16 cellular contexts compared by ENCODE assay signal in genomic region chr22:39593061-39593930, GRCh38. TPM values are rescaled to one million over a fixed set of nuclear protein-coding genes. Genes with fewer than 3 reads are reported as not detected.
DNase-seq lines count a peak whose midpoint lies in the region; ATAC-seq and TF ChIP-seq lines count a peak whose summit lies in the region.
"Had no signal": no experiment of that assay in that cellular context is flagged by ENCODE, and none has a peak within 500 bp of the region (broad histone marks: within the 10 kb centered on the region; RNA-seq: fewer than 3 reads in every experiment).

No MANE protein-coding gene starts in this region.

- no peak overlapping the region for H3K4me2 ChIP-seq in GM23338

- no peaks in the 10 kb centered on the region for H4K20me1 ChIP-seq in GM23338 (replicated peaks; ENCODE audit: insufficient read depth)

- H3F3A ChIP-seq in GM23338 (replicated peaks; ENCODE audit: low read depth), result no peaks in the 10 kb centered on the region

- no peaks in the 10 kb centered on the region for H3K9me3 Mint-ChIP-seq in MCF 10A (ENCODE audit: unreplicated experiment)
- H3K9me3 Mint-ChIP-seq in GM23338, result no peaks in the 10 kb centered on the region; the same call in 2 of the 3 replicates
- H3K9me3 Mint-ChIP-seq: activated CD4-positive, alpha-beta memory T cell treated with anti-CD3 and anti-CD28 coated beads, Interleukin-2, amount 10 ng/mL, durations not matched to agents 7 days and 5 days; central memory CD8-positive, alpha-beta T cell; mesothelial cell of epicardium had no signal

- CTCF ChIA-PET in MCF 10A (lab: Yijun Ruan, JAX), result interaction anchor here (0.6 kb wide), 1 partner anchor 187 kb away, joined by 5 read pairs; no protein-coding TSS in a partner anchor

- peaks cover 17% of the 10 kb centered on the region for H3K4me1 Mint-ChIP-seq in MCF 10A (ENCODE audit: insufficient read depth, unreplicated experiment)
- peaks cover 19% of the 10 kb centered on the region for H3K4me1 Mint-ChIP-seq in GM23338

- no peaks in the 10 kb centered on the region for H3K9me2 ChIP-seq in GM23338 (ENCODE audit: insufficient read depth)

- peaks cover 11% of the 10 kb centered on the region for H3K27me3 Mint-ChIP-seq in MCF 10A (ENCODE audit: insufficient read depth, unreplicated experiment)
- H3K27me3 Mint-ChIP-seq in GM23338 (ENCODE audit: insufficient read depth, low read depth, poor library complexity), result peaks cover 16% of the 10 kb centered on the region

- DNase-seq in MCF 10A (ENCODE audit: unreplicated experiment) (peak; percentile 18), breast epithelium (ENCODE audit: low spot score in 2 of 2) (no peak), RWPE2 (ENCODE audit: low spot score) (no peak), foreskin fibroblast (peak; percentile 15 to 33), thoracic aorta (ENCODE audit: low spot score) (no peak), iPS-NIHi7 (ENCODE audit: extremely low spot score) (no peak), GM23338 (ENCODE audit: low spot score) (no peak), RPMI8226 (no peak)
- DNase-seq: activated CD4-positive, alpha-beta memory T cell treated with anti-CD3 and anti-CD28 coated beads, Interleukin-2, amount 10 ng/mL, durations not matched to agents 7 days and 5 days; erythroblast; MM.1S; stimulated activated CD8-positive, alpha-beta memory T cell treated with anti-CD3 and anti-CD28 coated beads, Interleukin-4, amount 100 ng/mL, for 48 hours; T-helper 17 cell had no signal

- no peaks in the 10 kb centered on the region for H3K9me3 ChIP-seq in breast epithelium
- no peaks in the 10 kb centered on the region for H3K9me3 ChIP-seq in RWPE2 (ENCODE audit: severe bottlenecking)
- no peaks in the 10 kb centered on the region for H3K9me3 ChIP-seq in thoracic aorta

- no peak overlapping the region for H2AFZ ChIP-seq in GM23338
- H2AFZ ChIP-seq: parathyroid adenoma had no signal

- no peak overlapping the region for H3K4me3 ChIP-seq in breast epithelium
- no peak overlapping the region for H3K4me3 ChIP-seq in RWPE2 (ENCODE audit: severe bottlenecking)
- no peak overlapping the region for H3K4me3 ChIP-seq in foreskin fibroblast (ENCODE audit: low read depth in 1 of 2, low read length in 2 of 2)
- peak overlapping the region; percentile 10 for H3K4me3 ChIP-seq in thoracic aorta
- no peak overlapping the region for H3K4me3 ChIP-seq in GM23338

- peaks cover 0 to 3% of the 10 kb centered on the region in 2 donors for H3K4me1 ChIP-seq in breast epithelium
- peaks cover 11% of the 10 kb centered on the region for H3K4me1 ChIP-seq in RWPE2 (ENCODE audit: insufficient read depth, poor library complexity, severe bottlenecking)
- H3K4me1 ChIP-seq in thoracic aorta (ENCODE audit: control insufficient read depth in 1 of 2, low read depth in 2 of 2), result peaks cover 0 to 17% of the 10 kb centered on the region in 2 donors
- no peaks in the 10 kb centered on the region; the same call in 1 of the 2 replicates for H3K4me1 ChIP-seq in GM23338 (ENCODE audit: insufficient read depth)
- H3K4me1 ChIP-seq: parathyroid adenoma had no signal

- ATAC-seq in RWPE2 (ENCODE audit: low read depth) (no peak), thoracic aorta (ENCODE audit: insufficient number of reproducible peaks, low FRiP score, low read depth) (peak; percentile 44), GM23338 (no peak)
- ATAC-seq: T-helper 17 cell had no signal

- H3K27ac ChIP-seq in breast epithelium (no peak overlapping the region), RWPE2 (ENCODE audit: poor library complexity, severe bottlenecking) (peak overlapping the region; percentile 0), thoracic aorta (no peak overlapping the region), GM23338 (ENCODE audit: low read depth) (no peak overlapping the region)
- H3K27ac ChIP-seq: parathyroid adenoma had no signal

- H3K79me2 ChIP-seq in GM23338 (replicated peaks; ENCODE audit: insufficient read depth), result no peaks in the 10 kb centered on the region
- H3K79me2 ChIP-seq: parathyroid adenoma had no signal

- H3K27ac Mint-ChIP-seq in MCF 10A (ENCODE audit: low read depth, unreplicated experiment), result no peak overlapping the region
- no peak overlapping the region for H3K27ac Mint-ChIP-seq in GM23338
- H3K27ac Mint-ChIP-seq: activated CD4-positive, alpha-beta memory T cell treated with anti-CD3 and anti-CD28 coated beads, Interleukin-2, amount 10 ng/mL, durations not matched to agents 7 days and 5 days; mesothelial cell of epicardium; T-helper 17 cell had no signal

- H3K27me3 ChIP-seq in breast epithelium (peaks cover 0 to 6% of the 10 kb centered on the region in 2 donors), RWPE2 (ENCODE audit: insufficient read depth, poor library complexity, severe bottlenecking) (no peaks in the 10 kb centered on the region), thoracic aorta (replicated peaks; ENCODE audit: insufficient read depth) (no peaks in the 10 kb centered on the region), GM23338 (ENCODE audit: insufficient read depth) (no peaks in the 10 kb centered on the region)

- TF ChIP-seq CTCF in MCF 10A (IDR thresholded peaks at IDR 0.05; ENCODE audit: unreplicated experiment), result no peak
- no peak for TF ChIP-seq CTCF in breast epithelium (IDR thresholded peaks at IDR 0.05)
- no peak for TF ChIP-seq CTCF in RWPE2 (IDR thresholded peaks at IDR 0.05; ENCODE audit: poor library complexity, severe bottlenecking)
- no peak for TF ChIP-seq CTCF in foreskin fibroblast (IDR thresholded peaks at IDR 0.05; ENCODE audit: low read depth, low read length)
- TF ChIP-seq CTCF in thoracic aorta (IDR thresholded peaks at IDR 0.05), result no peak
- no peak for TF ChIP-seq CTCF in GM23338 (conservative IDR thresholded peaks at IDR 0.05; ENCODE audit: low read depth in 2 of 2)

- intact Hi-C loops in MCF 10A (cut with micrococcal nuclease), result no loop called here
- intact Hi-C loops in breast epithelium (cut with DNase I; ENCODE audit: low total_unique reads), result no loop called here

- no peak for TF ChIP-seq POLR2A in breast epithelium (IDR thresholded peaks at IDR 0.05)

- POLR2A ChIA-PET in MCF 10A (lab: Yijun Ruan, JAX), result no interaction called here

- H3K4me3 Mint-ChIP-seq in MCF 10A (ENCODE audit: unreplicated experiment), result no peak overlapping the region
- H3K4me3 Mint-ChIP-seq in GM23338, result no peak overlapping the region
- H3K4me3 Mint-ChIP-seq: activated CD4-positive, alpha-beta memory T cell treated with anti-CD3 and anti-CD28 coated beads, Interleukin-2, amount 10 ng/mL, durations not matched to agents 7 days and 5 days; central memory CD8-positive, alpha-beta T cell; mesothelial cell of epicardium; T-helper 17 cell had no signal

- H3K36me3 Mint-ChIP-seq in MCF 10A (ENCODE audit: insufficient read depth, unreplicated experiment) (no peaks in the 10 kb centered on the region), GM23338 (ENCODE audit: low read depth) (no peaks in the 10 kb centered on the region)
- H3K36me3 Mint-ChIP-seq: mesothelial cell of epicardium had no signal

- BruUV-seq in MCF 10A (replicated peaks; lab: Mats Ljungman, UMichigan), result no TSS peak

- H3K36me3 ChIP-seq in breast epithelium (no peaks in the 10 kb centered on the region), RWPE2 (ENCODE audit: low read depth) (no peaks in the 10 kb centered on the region), thoracic aorta (no peaks in the 10 kb centered on the region), GM23338 (ENCODE audit: insufficient read depth) (no peaks in the 10 kb centered on the region)

TF ChIP-seq in GM23338, 12 proteins besides CTCF, POLR2A, EP300 and RAD21 (continues in another document):
- no peak for TF ChIP-seq ZNF331 (CRISPR knock-in tag; IDR thresholded peaks at IDR 0.05; ENCODE audit: low read depth)
- no peak for TF ChIP-seq EZH2 (IDR thresholded peaks at IDR 0.05; ENCODE audit: low read depth, unreplicated experiment)

RNA-seq across cellular contexts. Expression of gene CACNA1I, which starts 22.7 kb away (rescaled TPM):
- total RNA-seq in MCF 10A (2022), result 0.02 TPM in 2 replicates
- total RNA-seq in breast epithelium, result under 1 TPM; 0.32 to 0.44 (median 0.33) TPM
- under 1 TPM; 0.14 to 0.21 TPM for total RNA-seq in thoracic aorta
- total RNA-seq in GM23338 (2014; rRNA removed; shearing (Covaris generic)), result 1.7 and 2.4 TPM in 2 replicates
- 0.42 and 0.47 TPM in 2 replicates for polyA plus RNA-seq in GM23338 (2016; fragmentation: Nextera tagmentation; extraction: Ambion mirVana)

Comparison
In these comparisons a context has a peak if more than half of its experiments do, and no peak if none do; other contexts are left out.
1. DNase-seq: peak in MCF 10A (single experiment) and foreskin fibroblast (2 of 2); none in breast epithelium (0 of 2), RWPE2 (single experiment), thoracic aorta (single experiment), iPS-NIHi7 (single experiment), GM23338 (single experiment) and RPMI8226 (single experiment).